ENCODE assay signal across 38 cellular contexts in the genomic region with DNA sequence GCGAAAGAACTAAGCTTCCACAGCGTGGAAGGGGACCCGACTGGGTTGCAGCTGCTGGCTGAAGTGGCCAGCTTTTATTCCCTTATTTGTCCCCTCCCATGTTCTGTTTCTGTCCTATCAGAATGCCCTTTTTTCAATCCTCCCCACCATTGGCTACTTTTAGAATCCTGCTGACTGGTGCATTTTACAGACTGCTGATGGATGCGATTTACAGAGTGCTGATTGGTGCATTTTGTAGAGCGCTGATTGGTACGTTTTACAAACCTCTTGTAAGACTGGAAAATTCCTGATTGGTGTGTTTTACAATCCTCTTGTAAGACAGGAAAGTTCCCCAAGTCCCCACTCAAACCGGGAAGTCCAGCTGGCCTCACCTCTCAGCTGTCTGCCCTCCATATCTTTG. TPM values are rescaled to one million over a fixed set of nuclear protein-coding genes. Genes with fewer than 3 reads are reported as not detected.
"Had no signal": no experiment of that assay in that cellular context is flagged by ENCODE, and none has a peak within 500 bp of the region (broad histone marks: within the 10 kb centered on the region; RNA-seq: fewer than 3 reads in every experiment).

No MANE protein-coding gene starts in this region.

- H3K9me3 ChIP-seq: ascending aorta had no signal

- H3K9me3 Mint-ChIP-seq: activated CD4-positive, alpha-beta memory T cell treated with anti-CD3 and anti-CD28 coated beads, Interleukin-2, amount 10 ng/mL, durations not matched to agents 7 days and 5 days; activated naive CD4-positive, alpha-beta T cell treated with anti-CD3 and anti-CD28 coated beads, Interleukin-2, amount 10 ng/mL, durations not matched to agents 7 days and 5 days; activated naive CD4-positive, alpha-beta T cell treated with anti-CD3 and anti-CD28 coated beads, Interleukin-2, amount 50 U/mL, for 24 hours; activated naive CD8-positive, alpha-beta T cell treated with anti-CD3 and anti-CD28 coated beads, Interleukin-2, amount 10 ng/mL, durations not matched to agents 7 days and 5 days; activated naive CD8-positive, alpha-beta T cell treated with anti-CD3 and anti-CD28 coated beads, Interleukin-2, amount 50 U/mL, for 24 hours; activated T-cell treated with anti-CD3 and anti-CD28 coated beads, Interleukin-2, amount 50 U/mL, for 24 hours; activated T-helper 2 cell treated with anti-CD3 and anti-CD28 coated beads, Interferon-gamma antibody, Interleukin-2, Interleukin-4, amounts not matched to agents 10 μg/mL and 5 μg/mL and 100 μg/mL, durations not matched to agents 14 hours and 24 hours and 36 hours; central memory CD8-positive, alpha-beta T cell; T-helper 1 cell treated with Interleukin-12 subunit alpha and Interleukin-12 subunit beta and Interleukin-4 antibody, amounts not matched to agents 30 μg/mL and 1 μg/mL, for 36 hours; T-helper 2 cell treated with Interferon-gamma antibody and Interleukin-4, amounts not matched to agents 5 μg/mL and 100 μg/mL, for 36 hours had no signal

- H3K27me3 Mint-ChIP-seq: activated CD4-positive, alpha-beta memory T cell treated with anti-CD3 and anti-CD28 coated beads, Interleukin-2, amount 10 ng/mL, durations not matched to agents 7 days and 5 days; activated CD4-positive, alpha-beta T cell treated with anti-CD3 and anti-CD28 coated beads, Interleukin-2, amount 10 ng/mL, durations not matched to agents 7 days and 5 days; activated CD8-positive, alpha-beta memory T cell treated with anti-CD3 and anti-CD28 coated beads, Interleukin-2, amount 10 ng/mL, durations not matched to agents 7 days and 5 days; activated naive CD4-positive, alpha-beta T cell treated with anti-CD3 and anti-CD28 coated beads, Interleukin-2, amount 10 ng/mL, durations not matched to agents 7 days and 5 days; activated naive CD4-positive, alpha-beta T cell treated with anti-CD3 and anti-CD28 coated beads, Interleukin-2, amount 50 U/mL, for 24 hours; activated naive CD8-positive, alpha-beta T cell; activated naive CD8-positive, alpha-beta T cell treated with anti-CD3 and anti-CD28 coated beads, Interleukin-2, amount 10 ng/mL, durations not matched to agents 7 days and 5 days; activated naive CD8-positive, alpha-beta T cell treated with anti-CD3 and anti-CD28 coated beads, Interleukin-2, amount 50 U/mL, for 24 hours; activated T-cell treated with anti-CD3 and anti-CD28 coated beads, Interleukin-2, amount 50 U/mL, for 24 hours; brain; central memory CD8-positive, alpha-beta T cell had no signal

- H3K36me3 Mint-ChIP-seq: WTC11 had no signal

- H3K27me3 ChIP-seq: ascending aorta, cardiac muscle cell had no signal

- DNase-seq: activated CD4-positive, alpha-beta memory T cell treated with anti-CD3 and anti-CD28 coated beads, Interleukin-2, amount 10 ng/mL, durations not matched to agents 7 days and 5 days; activated CD4-positive, alpha-beta T cell treated with anti-CD3 and anti-CD28 coated beads for 4 hours; activated CD4-positive, alpha-beta T cell treated with anti-CD3 and anti-CD28 coated beads, Interleukin-2, amount 10 ng/mL, durations not matched to agents 7 days and 5 days; activated CD4-positive, alpha-beta T cell treated with anti-CD3 and anti-CD28 coated beads, Interleukin-2, amount 50 U/mL, for 48 hours; activated CD4-positive, CD25-positive, alpha-beta regulatory T cell; activated CD8-positive, alpha-beta memory T cell treated with anti-CD3 and anti-CD28 coated beads for 24 hours; activated CD8-positive, alpha-beta memory T cell treated with anti-CD3 and anti-CD28 coated beads, Interleukin-2, amount 10 ng/mL, durations not matched to agents 7 days and 5 days; activated CD8-positive, alpha-beta memory T cell treated with anti-CD3 and anti-CD28 coated beads, Interleukin-2, amount 50 U/mL, for 48 hours; activated CD8-positive, alpha-beta T cell treated with anti-CD3 and anti-CD28 coated beads, Interleukin-2, amount 10 ng/mL, durations not matched to agents 7 days and 5 days; activated effector memory CD4-positive, alpha-beta T cell treated with Interleukin-2 at 50 U/mL for 16 hours; activated gamma-delta T cell; activated naive CD4-positive, alpha-beta T cell treated with anti-CD3 and anti-CD28 coated beads, Interleukin-2, amount 10 ng/mL, durations not matched to agents 7 days and 5 days; activated naive CD4-positive, alpha-beta T cell treated with Interleukin-2 at 50 U/mL for 16 hours; activated naive CD8-positive, alpha-beta T cell treated with anti-CD3 and anti-CD28 coated beads, Interleukin-2, amount 10 ng/mL, durations not matched to agents 7 days and 5 days; activated naive CD8-positive, alpha-beta T cell treated with anti-CD3 and anti-CD28 coated beads, Interleukin-2, amount 50 U/mL, for 24 hours; activated T-cell treated with anti-CD3 and anti-CD28 coated beads, Interleukin-2, amount 50 U/mL, for 24 hours; activated T-cell treated with anti-CD3 and anti-CD28 coated beads, Interleukin-2, amount 50 U/mL, for 48 hours; amygdala; anterior cingulate cortex; caudate nucleus; cerebellar nuclear complex; T-helper 1 cell; T-helper 2 cell; T-helper 9 cell; WERI-Rb-1 had no signal

- H3K4me1 Mint-ChIP-seq: activated CD4-positive, alpha-beta memory T cell treated with anti-CD3 and anti-CD28 coated beads, Interleukin-2, amount 10 ng/mL, durations not matched to agents 7 days and 5 days; activated CD4-positive, alpha-beta T cell treated with anti-CD3 and anti-CD28 coated beads, Interleukin-2, amount 10 ng/mL, durations not matched to agents 7 days and 5 days; activated CD8-positive, alpha-beta memory T cell treated with anti-CD3 and anti-CD28 coated beads, Interleukin-2, amount 10 ng/mL, durations not matched to agents 7 days and 5 days; activated naive CD4-positive, alpha-beta T cell treated with anti-CD3 and anti-CD28 coated beads, Interleukin-2, amount 10 ng/mL, durations not matched to agents 7 days and 5 days; activated naive CD4-positive, alpha-beta T cell treated with anti-CD3 and anti-CD28 coated beads, Interleukin-2, amount 50 U/mL, for 24 hours; activated naive CD8-positive, alpha-beta T cell treated with anti-CD3 and anti-CD28 coated beads, Interleukin-2, amount 10 ng/mL, durations not matched to agents 7 days and 5 days; activated naive CD8-positive, alpha-beta T cell treated with anti-CD3 and anti-CD28 coated beads, Interleukin-2, amount 50 U/mL, for 24 hours; brain; central memory CD8-positive, alpha-beta T cell; WTC11 had no signal

- H3K36me3 ChIP-seq: ascending aorta, cardiac muscle cell, WERI-Rb-1 had no signal

- FAIRE-seq: bronchial epithelial cell, TTC549 had no signal

- H3K27ac ChIP-seq: ascending aorta, cardiac muscle cell, WERI-Rb-1 had no signal

- H3K27ac Mint-ChIP-seq: activated CD4-positive, alpha-beta memory T cell treated with anti-CD3 and anti-CD28 coated beads, Interleukin-2, amount 10 ng/mL, durations not matched to agents 7 days and 5 days; activated CD4-positive, alpha-beta T cell treated with anti-CD3 and anti-CD28 coated beads, Interleukin-2, amount 10 ng/mL, durations not matched to agents 7 days and 5 days; activated CD8-positive, alpha-beta memory T cell treated with anti-CD3 and anti-CD28 coated beads, Interleukin-2, amount 10 ng/mL, durations not matched to agents 7 days and 5 days; activated CD8-positive, alpha-beta T cell treated with anti-CD3 and anti-CD28 coated beads, Interleukin-2, amount 10 ng/mL, durations not matched to agents 7 days and 5 days; activated naive CD4-positive, alpha-beta T cell treated with anti-CD3 and anti-CD28 coated beads, Interleukin-2, amount 10 ng/mL, durations not matched to agents 7 days and 5 days; activated naive CD4-positive, alpha-beta T cell treated with anti-CD3 and anti-CD28 coated beads, Interleukin-2, amount 50 U/mL, for 24 hours; activated naive CD8-positive, alpha-beta T cell; activated naive CD8-positive, alpha-beta T cell treated with anti-CD3 and anti-CD28 coated beads, Interleukin-2, amount 10 ng/mL, durations not matched to agents 7 days and 5 days; activated naive CD8-positive, alpha-beta T cell treated with anti-CD3 and anti-CD28 coated beads, Interleukin-2, amount 50 U/mL, for 24 hours; activated T-cell treated with anti-CD3 and anti-CD28 coated beads, Interleukin-2, amount 50 U/mL, for 24 hours; activated T-helper 2 cell treated with anti-CD3 and anti-CD28 coated beads, Interferon-gamma antibody, Interleukin-2, Interleukin-4, amounts not matched to agents 10 μg/mL and 5 μg/mL and 100 μg/mL, durations not matched to agents 14 hours and 24 hours and 36 hours; brain; T-helper 1 cell treated with Interleukin-12 subunit alpha and Interleukin-12 subunit beta and Interleukin-4 antibody, amounts not matched to agents 30 μg/mL and 1 μg/mL, for 36 hours; T-helper 2 cell treated with Interferon-gamma antibody and Interleukin-4, amounts not matched to agents 5 μg/mL and 100 μg/mL, for 36 hours; WTC11 had no signal

- H3K4me1 ChIP-seq: ascending aorta had no signal

- H3K4me3 ChIP-seq: ascending aorta, cardiac muscle cell had no signal

- H3K4me3 Mint-ChIP-seq: activated CD4-positive, alpha-beta memory T cell treated with anti-CD3 and anti-CD28 coated beads, Interleukin-2, amount 10 ng/mL, durations not matched to agents 7 days and 5 days; activated CD4-positive, alpha-beta T cell treated with anti-CD3 and anti-CD28 coated beads, Interleukin-2, amount 10 ng/mL, durations not matched to agents 7 days and 5 days; activated CD8-positive, alpha-beta memory T cell treated with anti-CD3 and anti-CD28 coated beads, Interleukin-2, amount 10 ng/mL, durations not matched to agents 7 days and 5 days; activated CD8-positive, alpha-beta T cell treated with anti-CD3 and anti-CD28 coated beads, Interleukin-2, amount 10 ng/mL, durations not matched to agents 7 days and 5 days; activated naive CD4-positive, alpha-beta T cell treated with anti-CD3 and anti-CD28 coated beads, Interleukin-2, amount 10 ng/mL, durations not matched to agents 7 days and 5 days; activated naive CD4-positive, alpha-beta T cell treated with anti-CD3 and anti-CD28 coated beads, Interleukin-2, amount 50 U/mL, for 24 hours; activated naive CD8-positive, alpha-beta T cell; activated naive CD8-positive, alpha-beta T cell treated with anti-CD3 and anti-CD28 coated beads, Interleukin-2, amount 10 ng/mL, durations not matched to agents 7 days and 5 days; activated naive CD8-positive, alpha-beta T cell treated with anti-CD3 and anti-CD28 coated beads, Interleukin-2, amount 50 U/mL, for 24 hours; activated T-cell treated with anti-CD3 and anti-CD28 coated beads, Interleukin-2, amount 50 U/mL, for 24 hours; brain; central memory CD8-positive, alpha-beta T cell; T-helper 1 cell treated with Interleukin-12 subunit alpha and Interleukin-12 subunit beta and Interleukin-4 antibody, amounts not matched to agents 30 μg/mL and 1 μg/mL, for 36 hours; T-helper 2 cell treated with Interferon-gamma antibody and Interleukin-4, amounts not matched to agents 5 μg/mL and 100 μg/mL, for 36 hours; WTC11 had no signal

- ATAC-seq: activated CD4-positive, CD25-positive, alpha-beta regulatory T cell treated with anti-CD3 and anti-CD28 coated beads, Interleukin-2, amount 50 U/mL, for 24 hours; activated CD8-positive, alpha-beta memory T cell treated with anti-CD3 and anti-CD28 coated beads, Interleukin-2, amount 10 ng/mL, durations not matched to agents 7 days and 5 days; activated CD8-positive, alpha-beta T cell treated with anti-CD3 and anti-CD28 coated beads, Interleukin-2, amount 10 ng/mL, durations not matched to agents 7 days and 5 days; activated naive CD8-positive, alpha-beta T cell treated with anti-CD3 and anti-CD28 coated beads, Interleukin-2, amount 50 U/mL, for 24 hours; WTC11 had no signal

RNA-seq across cellular contexts. Expression of a gene that starts 50.7 kb away (rescaled TPM):
- polyA plus RNA-seq: cardiac muscle cell had no signal
